18 cellular contexts compared by ENCODE assay signal in genomic region chr17:77482375-77483127, GRCh38.
DNase-seq lines count a peak whose midpoint lies in the region; ATAC-seq, FAIRE-seq and TF ChIP-seq lines count a peak whose summit lies in the region.
"Had no signal": no experiment of that assay in that cellular context is flagged by ENCODE, and none has a peak within 500 bp of the region (broad histone marks: within the 10 kb centered on the region; RNA-seq: fewer than 3 reads in every experiment).

No MANE protein-coding gene starts in this region.

- peaks cover 14% of the 10 kb centered on the region for H3F3A ChIP-seq in smooth muscle cell (ENCODE audit: low read depth)

- no peak overlapping the region for H3K4ac ChIP-seq in H1 (replicated peaks; ENCODE audit: insufficient read length, low read depth, low read length)

- H3K4me2 ChIP-seq in HepG2 (ENCODE audit: low read depth, low read length) (no peak overlapping the region), H1 (ENCODE audit: insufficient read depth in 1 of 2, low read depth in 2 of 2, low read length in 2 of 2) (no peak overlapping the region), osteoblast (ENCODE audit: insufficient read depth, low read length) (no peak overlapping the region), smooth muscle cell (no peak overlapping the region)
- H3K4me2 ChIP-seq: A549 had no signal

- peaks cover 20% of the 10 kb centered on the region for H3K79me1 ChIP-seq in H1 (ENCODE audit: low read depth, low read length)

- no peak overlapping the region for H3K56ac ChIP-seq in H1 (replicated peaks; ENCODE audit: insufficient read length, low read depth, low read length)

- H2BK20ac ChIP-seq in H1 (ENCODE audit: low read length), result 0 out of 2 replicates have a peak overlapping the region, but pooled peaks have one; percentile 80

- ATAC-seq in HepG2 (no peak; the same call in 2 of the 3 replicates), right lobe of liver (no peak)
- ATAC-seq: A549, SK-N-SH treated with all-trans-retinoic acid at 6 μM for 48 hours had no signal

- H3K79me2 ChIP-seq in HepG2 (ENCODE audit: insufficient read depth, low read length) (peaks cover 61% of the 10 kb centered on the region), H1 (ENCODE audit: control insufficient read depth in 1 of 2, insufficient read depth in 2 of 2, low read length in 2 of 2) (peaks cover 7 to 77% of the 10 kb centered on the region in 2 experiments; a peak in 3 of 4 replicates), osteoblast (ENCODE audit: insufficient read depth, low read length) (peaks cover 99% of the 10 kb centered on the region), smooth muscle cell (ENCODE audit: low read depth) (peaks cover 94% of the 10 kb centered on the region)

- FAIRE-seq in HepG2 (lab: Jason Lieb, UNC) (no peak), H1 (lab: Jason Lieb, UNC) (no peak)
- FAIRE-seq: A549, RCC 7860 had no signal

- H3K23ac ChIP-seq in H1 (ENCODE audit: insufficient read length), result no peak overlapping the region

- no TSS peak for BruUV-seq in HepG2 (replicated peaks; lab: Mats Ljungman, UMichigan)

- H3K36me3 ChIP-seq in HepG2 (replicated peaks in 1 of 2; ENCODE audit: control insufficient read depth in 1 of 2, insufficient read depth in 2 of 2, low read length in 2 of 2) (peaks cover 53 to 81% of the 10 kb centered on the region in 2 experiments), right lobe of liver (peaks cover 0 to 19% (median 8%) of the 10 kb centered on the region in 4 donors), H1 (ENCODE audit: control insufficient read depth in 2 of 4, insufficient read depth in 4 of 4, low read length in 3 of 4) (peaks cover 8 to 30% (median 16%) of the 10 kb centered on the region in 4 experiments; a peak in 6 of 8 replicates), osteoblast (ENCODE audit: insufficient read depth, low read length) (peaks cover 34% of the 10 kb centered on the region), smooth muscle cell (ENCODE audit: low read depth) (no peaks in the 10 kb centered on the region)

- no peak overlapping the region for H2BK120ac ChIP-seq in H1 (replicated peaks; ENCODE audit: low read depth, low read length)

- H3K4me1 ChIP-seq in HepG2 (ENCODE audit: insufficient read depth, low read length) (0 out of 2 replicates have a peak, but pooled peaks cover 4% of the 10 kb centered on the region), right lobe of liver (peaks cover 0 to 17% (median 2%) of the 10 kb centered on the region in 4 donors), H1 (replicated peaks in 1 of 4; ENCODE audit: control insufficient read depth in 3 of 4, insufficient read depth in 4 of 4, low read length in 3 of 4) (peaks cover 8 to 28% (median 22%) of the 10 kb centered on the region in 4 experiments), osteoblast (ENCODE audit: insufficient read depth, low read length) (peaks cover 7% of the 10 kb centered on the region), smooth muscle cell (ENCODE audit: low read depth) (peaks cover 24% of the 10 kb centered on the region)

- H2AFZ ChIP-seq in HepG2 (ENCODE audit: low read length) (no peak overlapping the region), H1 (ENCODE audit: low read length) (no peak overlapping the region), osteoblast (ENCODE audit: low read length) (no peak overlapping the region), smooth muscle cell (ENCODE audit: low read depth) (no peak overlapping the region)

- no peak overlapping the region for H3K9ac ChIP-seq in HepG2 (ENCODE audit: insufficient read depth, low read depth, low read length)
- H3K9ac ChIP-seq in H1 (replicated peaks in 1 of 4; ENCODE audit: extremely low read depth in 1 of 4, low read depth in 3 of 4, low read length in 3 of 4), result no peak overlapping the region
- H3K9ac ChIP-seq in smooth muscle cell (ENCODE audit: low read depth), result no peak overlapping the region

- no peak overlapping the region for H4K5ac ChIP-seq in H1 (ENCODE audit: insufficient read length, low read depth, low read length)

- TF ChIP-seq CTCF in HepG2 (CRISPR knock-in tag; IDR thresholded peaks at IDR 0.05) (no peak), right lobe of liver (IDR thresholded peaks at IDR 0.05) (no peak), H1 (IDR thresholded peaks at IDR 0.05; ENCODE audit: control extremely low read depth in 1 of 3, insufficient read depth in 1 of 3, low read depth in 1 of 3, low read length in 3 of 3) (no peak), osteoblast (IDR thresholded peaks at IDR 0.05; ENCODE audit: extremely low read depth, low read depth, low read length) (no peak), smooth muscle cell (IDR thresholded peaks at IDR 0.05; ENCODE audit: borderline replicate concordance, insufficient read depth, poor library complexity, severe bottlenecking) (no peak)

- H3K4me3 ChIP-seq in HepG2 (replicated peaks in 1 of 3; ENCODE audit: insufficient read depth in 1 of 3, low read depth in 2 of 3, low read length in 3 of 3), result no peak overlapping the region
- H3K4me3 ChIP-seq in right lobe of liver, result no peak overlapping the region
- H3K4me3 ChIP-seq in H1 (ENCODE audit: extremely low read depth in 1 of 4, insufficient read depth in 2 of 4, low read depth in 3 of 4, low read length in 4 of 4), result no peak overlapping the region
- no peak overlapping the region for H3K4me3 ChIP-seq in osteoblast (ENCODE audit: insufficient read depth, low read length)
- H3K4me3 ChIP-seq in smooth muscle cell, result no peak overlapping the region
- H3K4me3 ChIP-seq: A549 had no signal

- no peak overlapping the region for H2BK12ac ChIP-seq in H1 (ENCODE audit: low read depth, low read length)

- no peak for TF ChIP-seq POLR2A in HepG2 (IDR thresholded peaks at IDR 0.05; ENCODE audit: insufficient read depth in 1 of 2, low read depth in 2 of 2, low read length in 2 of 2)
- no peak for TF ChIP-seq POLR2A in right lobe of liver (IDR thresholded peaks at IDR 0.05)
- TF ChIP-seq POLR2A in H1 (IDR thresholded peaks at IDR 0.05; ENCODE audit: control extremely low read depth in 1 of 2, low read depth in 2 of 2, low read length in 2 of 2), result no peak

- H3K23me2 ChIP-seq in H1 (ENCODE audit: low read depth, low read length), result peaks cover 18% of the 10 kb centered on the region; the same call in 1 of the 2 replicates

- POLR2A ChIA-PET in HepG2 (lab: Yijun Ruan, JAX) (interaction anchor here (1.7 kb wide), 1 partner anchor 31 kb away, joined by 4 read pairs; no protein-coding TSS in a partner anchor), H1 (lab: Charles Lee; ENCODE audit: partially characterized antibody) (interaction anchor here (1.2 to 2.3 kb wide), 2 partner anchors 31 to 33 kb away, joined by 3 to 6 read pairs; no protein-coding TSS in a partner anchor)

- TF ChIP-seq RAD21 in HepG2 (CRISPR knock-in tag; IDR thresholded peaks at IDR 0.05) (no peak), H1 (IDR thresholded peaks at IDR 0.05 in 1 of 2, conservative IDR thresholded peaks at IDR 0.05 in 1 of 2; ENCODE audit: low read depth in 2 of 2, low read length in 2 of 2) (no peak)

- no peak overlapping the region for H2BK5ac ChIP-seq in H1 (ENCODE audit: low read depth, low read length)

- H3K27ac ChIP-seq in HepG2 (ENCODE audit: extremely low read length, insufficient read depth, low read length) (no peak overlapping the region), right lobe of liver (no peak overlapping the region), H1 (ENCODE audit: low read depth, low read length) (no peak overlapping the region), osteoblast (ENCODE audit: low read depth, low read length) (no peak overlapping the region), smooth muscle cell (ENCODE audit: low read depth) (no peak overlapping the region)
- H3K27ac ChIP-seq: A549, C4-2B had no signal

- TF ChIP-seq EP300 in HepG2 (IDR thresholded peaks at IDR 0.05; ENCODE audit: low read depth in 2 of 2, low read length in 2 of 2) (no peak), HepG2 (CRISPR knock-in tag; IDR thresholded peaks at IDR 0.05; ENCODE audit: borderline replicate concordance) (no peak), H1 (IDR thresholded peaks at IDR 0.05; ENCODE audit: borderline replicate concordance in 1 of 2, low read depth in 2 of 2, low read length in 2 of 2) (no peak)

- H4K91ac ChIP-seq in H1 (replicated peaks; ENCODE audit: insufficient read length, low read length), result no peak overlapping the region

- in situ Hi-C loops in HepG2 (cut with HindIII; ENCODE audit: extremely low pct_ligation_motif_present, low pct_unique_long_range_greater_than_20kb), result no loop called here

- no peaks in the 10 kb centered on the region for H3K27me3 ChIP-seq in HepG2 (ENCODE audit: control insufficient read depth in 1 of 2, insufficient read depth in 2 of 2, low read length in 2 of 2)
- H3K27me3 ChIP-seq in right lobe of liver, result no peaks in the 10 kb centered on the region
- H3K27me3 ChIP-seq in H1 (replicated peaks in 1 of 4; ENCODE audit: control insufficient read depth in 3 of 4, extremely low read depth in 1 of 4, insufficient read depth in 3 of 4, low read length in 3 of 4), result no peaks in the 10 kb centered on the region
- no peaks in the 10 kb centered on the region for H3K27me3 ChIP-seq in osteoblast (ENCODE audit: insufficient read depth, low read length)
- no peaks in the 10 kb centered on the region for H3K27me3 ChIP-seq in smooth muscle cell (ENCODE audit: low read depth)

- intact Hi-C loops in HepG2 (cut with micrococcal nuclease; ENCODE audit: unreplicated experiment), result no loop called here
- intact Hi-C loops in right lobe of liver (cut with DNase I), result no loop called here

- 94% methylated on average over 13 of the region's 25 CpGs for WGBS in HepG2 (ENCODE audit: low lambda C conversion rate)
- WGBS in right lobe of liver (ENCODE audit: insufficient coverage, low coverage, low lambda C conversion rate, missing lambda C conversion rate), result no CpG with 5 or more reads among the region's 25 CpGs
- 90% methylated on average over 22 of the region's 25 CpGs; no CpG with 5 or more reads in 1 of the 2 experiments for WGBS in H1 (ENCODE audit: extremely low coverage in 1 of 2, insufficient coverage in 1 of 2, insufficient read length in 1 of 2, insufficient replicate concordance in 2 of 2, low coverage in 1 of 2, low lambda C conversion rate in 2 of 2, missing lambda C conversion rate in 1 of 2), 2 experiments
- WGBS in smooth muscle cell (ENCODE audit: low lambda C conversion rate), result 95% methylated on average over 25 of the region's 25 CpGs

- H2AK5ac ChIP-seq in H1 (ENCODE audit: low read depth, low read length), result no peak overlapping the region

- no peak overlapping the region for H3K18ac ChIP-seq in H1 (ENCODE audit: extremely low read depth, low read length)

- no peak for DNase-seq in HepG2 (ENCODE audit: low spot score)
- DNase-seq in right lobe of liver, result no peak
- no peak for DNase-seq in H1 (ENCODE audit: low read depth in 1 of 2, low spot score in 2 of 2)
- peak; percentile 79 for DNase-seq in osteoblast (ENCODE audit: insufficient read length, low spot score, missing footprints)
- no peak for DNase-seq in AG08395 (ENCODE audit: low spot score)
- no peak for DNase-seq in smooth muscle cell (lab: John Stamatoyannopoulos, UW; ENCODE audit: unreplicated experiment)
- DNase-seq in SW 1271 (lab: John Stamatoyannopoulos, UW), result no peak
- DNase-seq: DMS79; GOT3; KG1; NCI-H1694 treated with DMSO at 0.1 percent for 48 hours; NCI-H748 treated with DMSO at 0.1 percent for 48 hours; NK-92 treated with Interleukin-12 subunit alpha and Interleukin-12 subunit beta, amount 100 ng/mL, for 24 hours; SHP77 treated with DMSO at 0.1 percent for 48 hours had no signal

- CTCF ChIA-PET in HepG2 (lab: Yijun Ruan, JAX; ENCODE audit: low intra/inter-chr PET ratio, low total read pairs), result no interaction called here
- CTCF ChIA-PET in H1 (lab: Charles Lee; ENCODE audit: partially characterized antibody), result interaction anchor here (1.0 to 2.7 kb wide), 9 partner anchors 10 to 152 kb away, joined by 3 to 12 read pairs (median 3); no protein-coding TSS in a partner anchor

- H4K20me1 ChIP-seq in HepG2 (ENCODE audit: insufficient read depth, low read length) (peaks cover 83% of the 10 kb centered on the region), H1 (replicated peaks in 1 of 2; ENCODE audit: control insufficient read depth in 1 of 2, insufficient read depth in 2 of 2, low read length in 2 of 2) (peaks cover 1 to 24% of the 10 kb centered on the region in 2 experiments), osteoblast (ENCODE audit: insufficient read depth, low read length) (peaks cover 88% of the 10 kb centered on the region), smooth muscle cell (ENCODE audit: low read depth) (peaks cover 100% of the 10 kb centered on the region)

- no peak overlapping the region for H3K14ac ChIP-seq in H1 (ENCODE audit: insufficient read length)

- no peak overlapping the region for H4K8ac ChIP-seq in H1 (ENCODE audit: extremely low read depth, insufficient read depth, low read length)

- H3K9me3 ChIP-seq in HepG2 (ENCODE audit: low read length), result no peaks in the 10 kb centered on the region
- no peaks in the 10 kb centered on the region for H3K9me3 ChIP-seq in right lobe of liver
- no peaks in the 10 kb centered on the region; a peak in 1 of 4 replicates for H3K9me3 ChIP-seq in H1 (ENCODE audit: insufficient read depth in 2 of 2, low read depth in 1 of 2, low read length in 1 of 2)
- H3K9me3 ChIP-seq in osteoblast (ENCODE audit: low read depth, low read length), result no peaks in the 10 kb centered on the region
- no peaks in the 10 kb centered on the region for H3K9me3 ChIP-seq in smooth muscle cell (replicated peaks; ENCODE audit: low read depth)
- H3K9me3 ChIP-seq: A549 had no signal

- H2BK15ac ChIP-seq in H1 (ENCODE audit: low read length), result no peak overlapping the region
